ENCODE assay signal across 8 cellular contexts in the genomic region with DNA sequence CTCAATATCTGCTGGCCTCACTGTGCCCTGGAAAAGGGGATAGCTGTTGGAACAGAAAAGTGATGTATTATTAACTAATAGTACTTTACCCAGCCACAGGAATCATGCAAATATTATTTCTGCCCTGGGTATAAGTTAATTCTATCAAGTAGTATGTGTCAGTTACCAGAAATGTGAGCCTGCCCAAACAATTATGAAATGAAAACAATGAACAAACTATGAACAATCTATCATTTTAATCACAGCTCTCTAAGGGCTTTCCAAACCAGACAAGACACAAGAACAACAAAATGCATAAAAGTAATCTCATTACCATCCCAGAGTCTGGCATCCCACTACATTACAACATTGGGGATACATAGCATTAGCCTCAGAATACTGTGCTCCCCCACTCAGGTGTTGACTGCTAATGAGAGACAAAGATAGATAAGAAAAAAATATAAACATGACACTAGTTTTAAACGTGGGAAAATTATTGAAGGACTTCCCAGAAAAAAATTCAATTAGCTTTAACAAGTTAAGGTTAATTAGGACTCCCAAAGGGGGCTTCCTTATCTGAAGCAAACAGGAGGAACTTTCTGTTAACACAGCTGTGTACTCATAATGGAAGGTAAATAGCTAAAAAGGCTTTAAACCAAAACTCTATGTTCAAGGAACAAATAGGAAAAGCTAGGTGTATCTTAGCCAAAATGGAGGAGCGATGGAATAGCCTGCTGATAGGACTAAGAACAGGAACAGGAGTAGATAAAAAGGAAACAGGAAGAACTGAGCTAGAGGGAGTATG. TPM values are rescaled to one million over a fixed set of nuclear protein-coding genes. Genes with fewer than 3 reads are reported as not detected.
DNase-seq lines count a peak whose midpoint lies in the region; ATAC-seq and TF ChIP-seq lines count a peak whose summit lies in the region.
"Had no signal": no experiment of that assay in that cellular context is flagged by ENCODE, and none has a peak within 500 bp of the region (broad histone marks: within the 10 kb centered on the region; RNA-seq: fewer than 3 reads in every experiment).

No MANE protein-coding gene starts in this region.

- H3K36me3 ChIP-seq in CD8-positive, alpha-beta T cell (ENCODE audit: insufficient read depth, low read length), result no peaks in the 10 kb centered on the region
- peaks cover 5% of the 10 kb centered on the region for H3K36me3 ChIP-seq in right atrium auricular region

- no peak for ATAC-seq in CD8-positive, alpha-beta T cell
- ATAC-seq in natural killer cell (no peak), HG03378 (IDR thresholded peaks at IDR 0.05; ENCODE audit: unreplicated experiment) (no peak)

- no peak for TF ChIP-seq CTCF in CD8-positive, alpha-beta T cell (IDR thresholded peaks at IDR 0.05)
- TF ChIP-seq CTCF in HFFc6 (IDR thresholded peaks at IDR 0.05) (no peak), natural killer cell (IDR thresholded peaks at IDR 0.05) (no peak), right atrium auricular region (IDR thresholded peaks at IDR 0.05) (no peak)

- H3K27ac Mint-ChIP-seq in CD8-positive, alpha-beta T cell, result peak overlapping the region; percentile 37
- H3K27ac Mint-ChIP-seq in HFFc6 (peak overlapping the region; percentile 74), natural killer cell (peak overlapping the region; percentile 80 to 94)

- peaks cover 42% of the 10 kb centered on the region for H3K4me1 ChIP-seq in CD8-positive, alpha-beta T cell (ENCODE audit: insufficient read depth, low read length)
- H3K4me1 ChIP-seq in right atrium auricular region, result peaks cover 0 to 39% of the 10 kb centered on the region in 2 donors

- H3K9me3 ChIP-seq in CD8-positive, alpha-beta T cell (ENCODE audit: low read length), result no peaks in the 10 kb centered on the region
- H3K9me3 ChIP-seq in right atrium auricular region, result no peaks in the 10 kb centered on the region

- H3K27me3 Mint-ChIP-seq in CD8-positive, alpha-beta T cell (ENCODE audit: low read depth), result no peaks in the 10 kb centered on the region
- H3K27me3 Mint-ChIP-seq in HFFc6 (ENCODE audit: insufficient read depth) (no peaks in the 10 kb centered on the region), natural killer cell (ENCODE audit: low read depth in 2 of 2) (no peaks in the 10 kb centered on the region)

- POLR2A ChIA-PET in CD8-positive, alpha-beta T cell (lab: Charles Lee), result interaction anchor here (1.0 kb wide), 1 partner anchor 11 kb away, joined by 4 read pairs; no protein-coding TSS in a partner anchor

- intact Hi-C loops in CD8-positive, alpha-beta T cell (cut with DNase I, micrococcal nuclease), result loop anchor here (2.0 to 5.0 kb wide), 8 partner anchors 19 to 1332 kb away; partner anchors contain the start of genes RAD51B (in 2 of the 2), ZFP36L1 (in 2 of the 2), ZFYVE26 (in 2 of the 2) and ACTN1 (in 1 of the 2)
- intact Hi-C loops in natural killer cell (cut with micrococcal nuclease), result loop anchor here (5.0 kb wide), 3 partner anchors 248 to 1758 kb away; partner anchors contain the start of genes ERH, PCNX1, SLC39A9 and SUSD6

- peaks cover 63% of the 10 kb centered on the region for H3K4me1 Mint-ChIP-seq in CD8-positive, alpha-beta T cell (ENCODE audit: low read depth)
- H3K4me1 Mint-ChIP-seq in HFFc6 (ENCODE audit: low read depth) (peaks cover 44% of the 10 kb centered on the region), natural killer cell (peaks cover 60 to 61% of the 10 kb centered on the region in 2 donors)

- H3K9me3 Mint-ChIP-seq in CD8-positive, alpha-beta T cell, result no peaks in the 10 kb centered on the region
- H3K9me3 Mint-ChIP-seq in HFFc6 (no peaks in the 10 kb centered on the region), natural killer cell (no peaks in the 10 kb centered on the region)

- H3K27ac ChIP-seq in CD8-positive, alpha-beta T cell (ENCODE audit: low read depth, low read length), result no peak overlapping the region
- H3K27ac ChIP-seq in right atrium auricular region, result no peak overlapping the region

- peak overlapping the region; percentile 89 for H3K4me3 Mint-ChIP-seq in CD8-positive, alpha-beta T cell
- H3K4me3 Mint-ChIP-seq in HFFc6 (peak overlapping the region; percentile 92), natural killer cell (peak overlapping the region; percentile 94)

- no peak overlapping the region for H3K4me3 ChIP-seq in CD8-positive, alpha-beta T cell (ENCODE audit: low read depth, low read length)
- no peak overlapping the region for H3K4me3 ChIP-seq in right atrium auricular region

- DNase-seq in CD8-positive, alpha-beta T cell, result no peak
- DNase-seq in HFFc6, result peak; percentile 21
- peak; percentile 61 for DNase-seq in amniotic epithelial cell (ENCODE audit: low read depth)
- no peak for DNase-seq in natural killer cell
- DNase-seq in NCI-H748 treated with DMSO at 0.1 percent for 48 hours (lab: John Stamatoyannopoulos, UW), result no peak
- DNase-seq in right atrium auricular region (ENCODE audit: low spot score), result no peak
- DNase-seq: stimulated activated naive CD4-positive, alpha-beta T cell had no signal

- CTCF ChIA-PET in CD8-positive, alpha-beta T cell (lab: Charles Lee), result interaction anchor here (0.6 to 6.2 kb wide), 3 partner anchors 20 to 1578 kb away, joined by 3 to 42 read pairs (median 6); no protein-coding TSS in a partner anchor

- H3K27me3 ChIP-seq in CD8-positive, alpha-beta T cell (ENCODE audit: insufficient read depth, low read length), result no peaks in the 10 kb centered on the region
- H3K27me3 ChIP-seq in right atrium auricular region, result no peaks in the 10 kb centered on the region

- H3K36me3 Mint-ChIP-seq in CD8-positive, alpha-beta T cell, result peaks cover 40% of the 10 kb centered on the region
- peaks cover 12% of the 10 kb centered on the region for H3K36me3 Mint-ChIP-seq in HFFc6 (ENCODE audit: low read depth)
- no peaks in the 10 kb centered on the region for H3K36me3 Mint-ChIP-seq in natural killer cell

RNA-seq across cellular contexts. Expression of gene DCAF5, which starts 3.3 kb away (rescaled TPM):
- 10 to 100 TPM; 66.7 to 69.3 TPM for total RNA-seq in CD8-positive, alpha-beta T cell
- total RNA-seq in HFFc6 (2021; fragmentation: NEBNext Ultra II Directional; extraction: Animal tissue kit (Norgen Biotek cat#: 25700)), result 10 to 100 TPM; 23.4 to 34.7 (median 27.0) TPM
- 100 to 1,000 TPM in 1 of 3 donors, 10 to 100 TPM in 2; 92.0 to 112 (median 99.2) TPM for total RNA-seq in natural killer cell
- 10 to 100 TPM; 33.1 to 38.8 TPM for total RNA-seq in right atrium auricular region

RNA-seq across cellular contexts. Expression of gene EXD2, which starts 41.6 kb away (rescaled TPM):
- total RNA-seq in CD8-positive, alpha-beta T cell, result 1 to 10 TPM; 5.9 to 7.9 TPM
- 10 to 100 TPM; 13.8 to 19.2 (median 15.2) TPM for total RNA-seq in HFFc6 (2021; fragmentation: NEBNext Ultra II Directional; extraction: Animal tissue kit (Norgen Biotek cat#: 25700))
- total RNA-seq in natural killer cell, result 1 to 10 TPM; 2.0 to 4.9 (median 2.9) TPM
- 10 to 100 TPM; 14.6 to 16.7 TPM for total RNA-seq in right atrium auricular region

Comparison
In these comparisons a context has a peak if more than half of its experiments do, and no peak if none do; other contexts are left out.
1. DNase-seq: peak in HFFc6 (single experiment) and amniotic epithelial cell (single experiment); none in CD8-positive, alpha-beta T cell (0 of 7), natural killer cell (single experiment), NCI-H748 treated with DMSO at 0.1 percent for 48 hours (single experiment) and right atrium auricular region (single experiment).
2. H3K27ac Mint-ChIP-seq: peak in every context shown above with its lines; median percentile 87 in natural killer cell; 74 in HFFc6; 37 in CD8-positive, alpha-beta T cell.
3. Peak in every context shown above with its lines, with median percentiles within 50 percentile points of each other: H3K4me3 Mint-ChIP-seq.